ENCODE assay signal across 14 cellular contexts in genomic region chr7:111077001-111077400, GRCh38. TPM values are rescaled to one million over a fixed set of nuclear protein-coding genes. Genes with fewer than 3 reads are reported as not detected.
DNase-seq lines count a peak whose midpoint lies in the region; ATAC-seq lines count a peak whose summit lies in the region.
"Had no signal": no experiment of that assay in that cellular context is flagged by ENCODE, and none has a peak within 500 bp of the region (broad histone marks: within the 10 kb centered on the region; RNA-seq: fewer than 3 reads in every experiment).

No MANE protein-coding gene starts in this region.

- no peak overlapping the region for H3K4me3 Mint-ChIP-seq in activated CD4-positive, alpha-beta T cell treated with anti-CD3 and anti-CD28 coated beads, Interleukin-2, amount 10 ng/mL, durations not matched to agents 7 days and 5 days
- no peak overlapping the region for H3K4me3 Mint-ChIP-seq in T-helper 17 cell
- no peak overlapping the region for H3K4me3 Mint-ChIP-seq in activated naive CD8-positive, alpha-beta T cell treated with anti-CD3 and anti-CD28 coated beads, Interleukin-2, amount 50 U/mL, for 24 hours
- H3K4me3 Mint-ChIP-seq: CD8-positive, alpha-beta T cell had no signal

- CTCF ChIA-PET in activated CD4-positive, alpha-beta T cell treated with anti-CD3 and anti-CD28 coated beads, Interleukin-2, amount 10 ng/mL, durations not matched to agents 7 days and 5 days (lab: Charles Lee), result interaction anchor here (1.3 to 1.6 kb wide), 3 partner anchors 15 to 46 kb away, joined by 4 read pairs; no protein-coding TSS in a partner anchor

- peaks cover 73% of the 10 kb centered on the region for H3K4me1 Mint-ChIP-seq in activated CD4-positive, alpha-beta T cell treated with anti-CD3 and anti-CD28 coated beads, Interleukin-2, amount 10 ng/mL, durations not matched to agents 7 days and 5 days
- H3K4me1 Mint-ChIP-seq in T-helper 17 cell, result peaks cover 28% of the 10 kb centered on the region
- H3K4me1 Mint-ChIP-seq in activated naive CD8-positive, alpha-beta T cell treated with anti-CD3 and anti-CD28 coated beads, Interleukin-2, amount 50 U/mL, for 24 hours, result peaks cover 78% of the 10 kb centered on the region

- H3K36me3 ChIP-seq in GM23248 (ENCODE audit: low read depth), result no peaks in the 10 kb centered on the region
- H3K36me3 ChIP-seq in neuronal stem cell (replicated peaks in 1 of 2; ENCODE audit: control insufficient read depth in 2 of 2, insufficient read depth in 2 of 2, low read length in 2 of 2), result no peaks in the 10 kb centered on the region
- H3K36me3 ChIP-seq: BLaER1 had no signal

- H4K20me1 ChIP-seq in GM23248 (ENCODE audit: insufficient read depth), result no peaks in the 10 kb centered on the region
- H4K20me1 ChIP-seq: BLaER1 had no signal

- H3K27ac ChIP-seq in GM23248, result peak overlapping the region; percentile 12; the same call in 1 of the 2 replicates
- H3K27ac ChIP-seq in neuronal stem cell (replicated peaks; ENCODE audit: low read length), result no peak overlapping the region
- H3K27ac ChIP-seq: BLaER1 had no signal

- H3K9me2 ChIP-seq in GM23248 (ENCODE audit: insufficient read depth), result no peaks in the 10 kb centered on the region

- H3K18ac ChIP-seq in neuronal stem cell (ENCODE audit: low read length), result no peak overlapping the region

- H3K9ac ChIP-seq in GM23248, result no peak overlapping the region
- H3K9ac ChIP-seq in neuronal stem cell (ENCODE audit: low read depth, low read length, poor library complexity), result no peak overlapping the region
- H3K9ac ChIP-seq: BLaER1 had no signal

- no peaks in the 10 kb centered on the region for H3K27me3 ChIP-seq in GM23248 (replicated peaks; ENCODE audit: insufficient read depth)
- H3K27me3 ChIP-seq in neuronal stem cell (ENCODE audit: control insufficient read depth in 3 of 3, insufficient read depth in 3 of 3, low read depth in 1 of 3, low read length in 3 of 3), result no peaks in the 10 kb centered on the region
- H3K27me3 ChIP-seq: BLaER1 had no signal

- no peaks in the 10 kb centered on the region for H3K79me2 ChIP-seq in GM23248 (ENCODE audit: insufficient read depth)

- H3K4me1 ChIP-seq in GM23248 (ENCODE audit: insufficient read depth), result peaks cover 55% of the 10 kb centered on the region
- peaks cover 2 to 20% of the 10 kb centered on the region in 2 donors for H3K4me1 ChIP-seq in neuronal stem cell (ENCODE audit: control insufficient read depth in 2 of 2, insufficient read depth in 1 of 2, low read depth in 1 of 2, low read length in 2 of 2)

- H3K4me2 ChIP-seq in GM23248 (ENCODE audit: unreplicated experiment), result no peak overlapping the region
- no peak overlapping the region for H3K4me2 ChIP-seq in neuronal stem cell (ENCODE audit: insufficient read depth, low read length, poor library complexity, severe bottlenecking)
- H3K4me2 ChIP-seq: BLaER1 had no signal

- in situ Hi-C loops in GM23248 (cut with MboI), result no loop called here

- POLR2A ChIA-PET in activated CD4-positive, alpha-beta T cell treated with anti-CD3 and anti-CD28 coated beads, Interleukin-2, amount 10 ng/mL, durations not matched to agents 7 days and 5 days (lab: Charles Lee), result no interaction called here

- no peak overlapping the region for H2AFZ ChIP-seq in GM23248
- H2AFZ ChIP-seq in neuronal stem cell (ENCODE audit: low read length), result no peak overlapping the region

- H3K27ac Mint-ChIP-seq in activated CD4-positive, alpha-beta T cell treated with anti-CD3 and anti-CD28 coated beads, Interleukin-2, amount 10 ng/mL, durations not matched to agents 7 days and 5 days, result peak overlapping the region; percentile 81
- peak overlapping the region; percentile 32 for H3K27ac Mint-ChIP-seq in T-helper 17 cell
- H3K27ac Mint-ChIP-seq in activated naive CD8-positive, alpha-beta T cell treated with anti-CD3 and anti-CD28 coated beads, Interleukin-2, amount 50 U/mL, for 24 hours, result peak overlapping the region; percentile 84
- H3K27ac Mint-ChIP-seq: CD8-positive, alpha-beta T cell had no signal

- H3K14ac ChIP-seq in neuronal stem cell (ENCODE audit: low read length), result no peak overlapping the region

- H3K9me3 Mint-ChIP-seq in activated CD4-positive, alpha-beta T cell treated with anti-CD3 and anti-CD28 coated beads, Interleukin-2, amount 10 ng/mL, durations not matched to agents 7 days and 5 days, result peaks cover 28% of the 10 kb centered on the region
- no peaks in the 10 kb centered on the region for H3K9me3 Mint-ChIP-seq in activated naive CD8-positive, alpha-beta T cell treated with anti-CD3 and anti-CD28 coated beads, Interleukin-2, amount 50 U/mL, for 24 hours
- H3K9me3 Mint-ChIP-seq: CD8-positive, alpha-beta T cell had no signal

- no peak overlapping the region for H2BK5ac ChIP-seq in neuronal stem cell (ENCODE audit: low read length)

- H3F3A ChIP-seq in GM23248 (ENCODE audit: insufficient read depth), result peaks cover 41% of the 10 kb centered on the region

- H4K91ac ChIP-seq in neuronal stem cell (ENCODE audit: low read depth, low read length, poor library complexity), result no peak overlapping the region

- no peak overlapping the region for H2BK12ac ChIP-seq in neuronal stem cell (ENCODE audit: low read length)

- no peak for DNase-seq in activated CD4-positive, alpha-beta T cell treated with anti-CD3 and anti-CD28 coated beads, Interleukin-2, amount 10 ng/mL, durations not matched to agents 7 days and 5 days
- DNase-seq in activated CD4-positive, alpha-beta T cell treated with anti-CD3 and anti-CD28 coated beads for 1 hour, result no peak
- DNase-seq in GM23248 (no peak), T-helper 17 cell (no peak), neuronal stem cell (ENCODE audit: low spot score) (no peak)
- DNase-seq in activated naive CD8-positive, alpha-beta T cell treated with anti-CD3 and anti-CD28 coated beads, Interleukin-2, amount 50 U/mL, for 24 hours, result no peak
- DNase-seq: CD8-positive, alpha-beta T cell; DMS79; NCI-H1930; NCI-H526 treated with DMSO at 0.1 percent for 48 hours had no signal

- H3K9me3 ChIP-seq in GM23248 (ENCODE audit: low read depth), result no peaks in the 10 kb centered on the region
- H3K9me3 ChIP-seq in T-helper 17 cell (ENCODE audit: control insufficient read depth, low read length, poor library complexity, severe bottlenecking), result no peaks in the 10 kb centered on the region
- no peaks in the 10 kb centered on the region for H3K9me3 ChIP-seq in neuronal stem cell (replicated peaks in 1 of 2; ENCODE audit: control insufficient read depth in 2 of 2, insufficient read depth in 1 of 2, low read depth in 1 of 2, low read length in 2 of 2)
- H3K9me3 ChIP-seq: BLaER1 had no signal

- WGBS in GM23248 (ENCODE audit: low coverage in 1 of 2, low lambda C conversion rate in 2 of 2, missing lambda C conversion rate in 2 of 2), 2 experiments, result 96 to 100% methylated on average over 2 of the region's 2 CpGs
- no CpG with 5 or more reads among the region's 2 CpGs for WGBS in neuronal stem cell (ENCODE audit: extremely low coverage in 2 of 2, insufficient read length in 2 of 2, insufficient replicate concordance in 1 of 2), 2 donors

- no peak overlapping the region for H4K8ac ChIP-seq in neuronal stem cell (ENCODE audit: low read depth, low read length)

- H2BK15ac ChIP-seq in neuronal stem cell (ENCODE audit: low read length), result no peak overlapping the region

- no peak overlapping the region for H2BK120ac ChIP-seq in neuronal stem cell (ENCODE audit: low read depth, low read length)

- no peaks in the 10 kb centered on the region for H3K27me3 Mint-ChIP-seq in activated CD4-positive, alpha-beta T cell treated with anti-CD3 and anti-CD28 coated beads, Interleukin-2, amount 10 ng/mL, durations not matched to agents 7 days and 5 days
- H3K27me3 Mint-ChIP-seq in T-helper 17 cell, result no peaks in the 10 kb centered on the region
- no peaks in the 10 kb centered on the region for H3K27me3 Mint-ChIP-seq in activated naive CD8-positive, alpha-beta T cell treated with anti-CD3 and anti-CD28 coated beads, Interleukin-2, amount 50 U/mL, for 24 hours

- H3K4ac ChIP-seq in neuronal stem cell (ENCODE audit: low read length), result no peak overlapping the region

- no peak overlapping the region for H3K4me3 ChIP-seq in GM23248
- H3K4me3 ChIP-seq in neuronal stem cell (ENCODE audit: low read length in 2 of 2), result no peak overlapping the region
- H3K4me3 ChIP-seq: BLaER1 had no signal

- H3K79me1 ChIP-seq in neuronal stem cell (ENCODE audit: low read depth, low read length), result no peaks in the 10 kb centered on the region

- no peak for ATAC-seq in T-helper 17 cell
- ATAC-seq in activated naive CD8-positive, alpha-beta T cell treated with anti-CD3 and anti-CD28 coated beads, Interleukin-2, amount 50 U/mL, for 24 hours, result no peak
- no peak for ATAC-seq in GM21723 (IDR thresholded peaks at IDR 0.05; ENCODE audit: unreplicated experiment)
- ATAC-seq in GM21526 (IDR thresholded peaks at IDR 0.05; ENCODE audit: low FRiP score, unreplicated experiment), result no peak
- ATAC-seq: CD8-positive, alpha-beta T cell; HCT116 had no signal

- H2AK5ac ChIP-seq in neuronal stem cell (ENCODE audit: low read depth, low read length), result no peak overlapping the region

- H3K36me3 Mint-ChIP-seq in activated CD4-positive, alpha-beta T cell treated with anti-CD3 and anti-CD28 coated beads, Interleukin-2, amount 10 ng/mL, durations not matched to agents 7 days and 5 days (ENCODE audit: low read depth), result peaks cover 53% of the 10 kb centered on the region
- H3K36me3 Mint-ChIP-seq in T-helper 17 cell (ENCODE audit: low read depth), result no peaks in the 10 kb centered on the region
- no peaks in the 10 kb centered on the region for H3K36me3 Mint-ChIP-seq in activated naive CD8-positive, alpha-beta T cell treated with anti-CD3 and anti-CD28 coated beads, Interleukin-2, amount 50 U/mL, for 24 hours (ENCODE audit: low read depth)
- H3K36me3 Mint-ChIP-seq: CD8-positive, alpha-beta T cell had no signal

- H3K23ac ChIP-seq in neuronal stem cell (ENCODE audit: low read depth, low read length, poor library complexity), result no peak overlapping the region

RNA-seq across cellular contexts. Expression of gene LRRN3, which starts 13.9 kb away (rescaled TPM):
- total RNA-seq in activated CD4-positive, alpha-beta T cell treated with anti-CD3 and anti-CD28 coated beads, Interleukin-2, amount 10 ng/mL, durations not matched to agents 7 days and 5 days, result 100 to 1,000 TPM; 211 to 262 TPM
- total RNA-seq in GM23248 (2014; rRNA removed; shearing (Covaris generic)), result 0.25 and 0.43 TPM in 2 replicates
- polyA plus RNA-seq in GM23248 (2016; fragmentation: Nextera tagmentation; extraction: Ambion mirVana), result 0.16 and 0.41 TPM in 2 replicates
- total RNA-seq in T-helper 17 cell, result 10 to 100 TPM in 1 of 2 donors, 1 to 10 TPM in 1; 1.9 to 16.0 TPM
- 2.2 TPM for polyA plus RNA-seq in neuronal stem cell (2013, experiment 1 of 2)
- 2.0 TPM for polyA plus RNA-seq in neuronal stem cell (2013, experiment 2 of 2)

Comparison
In these comparisons a context has a peak if more than half of its experiments do, and no peak if none do; other contexts are left out.
1. H3K27ac Mint-ChIP-seq: peak in every context shown above with its lines; median percentile 84 in activated naive CD8-positive, alpha-beta T cell treated with anti-CD3 and anti-CD28 coated beads, Interleukin-2, amount 50 U/mL, for 24 hours; 81 in activated CD4-positive, alpha-beta T cell treated with anti-CD3 and anti-CD28 coated beads, Interleukin-2, amount 10 ng/mL, durations not matched to agents 7 days and 5 days; 32 in T-helper 17 cell.
2. RNA of gene LRRN3, which starts 13.9 kb away (total RNA-seq): 211 to 262 TPM in activated CD4-positive, alpha-beta T cell treated with anti-CD3 and anti-CD28 coated beads, Interleukin-2, amount 10 ng/mL, durations not matched to agents 7 days and 5 days; 1.9 to 16.0 TPM in T-helper 17 cell and 0.25 to 0.43 TPM in GM23248; every median in the first group is over 10 times any median in the second.